1 cellular context compared by ENCODE assay signal in the genomic region with DNA sequence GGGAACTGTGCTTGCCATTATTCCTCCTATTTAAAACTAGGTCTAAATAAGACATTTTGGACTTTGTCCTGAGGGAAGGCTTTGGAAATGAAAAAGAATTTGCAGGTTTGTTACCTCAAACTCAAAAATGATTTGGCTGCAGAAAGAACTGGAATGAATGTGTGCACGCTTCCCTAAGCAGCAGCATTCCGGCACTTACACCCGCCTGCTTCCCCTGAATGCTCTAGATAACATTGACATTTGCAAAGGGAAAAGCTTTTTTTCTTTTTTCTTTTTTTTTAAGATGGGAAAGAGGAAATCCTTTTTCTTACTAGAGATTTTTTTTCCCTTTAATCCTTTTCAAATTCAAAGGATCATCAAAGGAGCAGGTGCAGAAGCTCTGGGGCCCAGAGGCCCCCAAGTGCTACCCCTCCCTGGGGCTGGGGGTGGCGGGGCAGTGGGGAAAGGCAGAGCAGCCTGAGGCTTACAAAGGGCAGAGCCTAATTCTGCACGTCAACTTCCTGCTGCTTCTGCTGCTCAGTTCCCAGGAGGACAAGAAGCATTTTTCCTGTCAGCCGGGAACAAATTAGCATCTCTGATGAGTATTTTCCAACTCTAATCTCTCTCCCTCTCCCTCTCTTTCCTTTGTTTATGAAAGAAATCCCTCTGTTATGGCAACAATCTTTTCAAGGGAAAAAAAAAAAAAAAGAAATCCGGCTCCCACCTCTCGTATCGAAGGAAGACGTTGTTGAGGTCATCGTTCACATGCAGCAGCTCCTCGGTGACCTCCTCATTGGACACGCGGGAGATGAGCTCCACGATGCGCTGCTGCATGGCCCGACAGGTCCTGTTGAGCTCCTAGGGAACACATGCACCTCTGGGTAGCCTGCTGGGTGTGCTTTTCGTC.
TF ChIP-seq lines count a peak whose summit lies in the region.

No MANE protein-coding gene starts in this region.

TF ChIP-seq in WTC11, 78 proteins besides CTCF, POLR2A, EP300 and RAD21 (continued from another document):
- TF ChIP-seq, protein P1, sequence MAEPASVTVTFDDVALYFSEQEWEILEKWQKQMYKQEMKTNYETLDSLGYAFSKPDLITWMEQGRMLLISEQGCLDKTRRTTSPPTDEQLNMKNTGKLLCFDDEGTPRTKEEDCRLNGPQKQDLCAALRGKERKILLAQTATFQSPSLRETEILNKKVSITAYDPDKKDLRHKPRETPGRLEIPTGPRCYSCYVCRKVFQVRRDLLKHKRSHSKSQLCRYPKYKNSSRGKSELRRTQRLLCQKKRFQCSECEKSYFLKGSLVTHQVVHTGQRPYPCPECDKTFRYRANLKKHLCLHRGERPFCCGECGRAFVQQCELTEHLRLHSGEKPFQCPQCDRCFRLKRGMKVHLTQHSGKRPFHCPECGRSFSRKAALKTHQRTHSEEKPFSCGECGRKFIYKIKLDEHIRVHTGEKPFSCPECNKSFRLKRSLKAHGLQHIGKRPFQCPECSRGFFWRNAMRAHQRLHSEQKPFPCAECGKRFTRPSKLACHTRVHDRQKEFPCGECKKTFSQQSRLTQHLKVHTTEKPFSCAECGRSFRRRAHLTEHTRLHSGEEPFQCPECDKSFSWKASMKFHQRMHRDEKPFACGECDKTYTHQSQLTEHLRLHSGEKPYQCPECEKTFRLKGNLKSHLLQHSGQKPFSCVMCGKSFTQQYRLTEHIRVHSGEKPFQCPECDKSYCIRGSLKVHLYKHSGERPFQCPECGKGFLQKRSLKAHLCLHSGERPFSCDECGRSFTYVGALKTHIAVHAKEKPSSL (CRISPR knock-in tag; conservative IDR thresholded peaks at IDR 0.05) = no peak
- TF ChIP-seq, protein P2, sequence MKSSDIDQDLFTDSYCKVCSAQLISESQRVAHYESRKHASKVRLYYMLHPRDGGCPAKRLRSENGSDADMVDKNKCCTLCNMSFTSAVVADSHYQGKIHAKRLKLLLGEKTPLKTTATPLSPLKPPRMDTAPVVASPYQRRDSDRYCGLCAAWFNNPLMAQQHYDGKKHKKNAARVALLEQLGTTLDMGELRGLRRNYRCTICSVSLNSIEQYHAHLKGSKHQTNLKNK (CRISPR knock-in tag; IDR thresholded peaks at IDR 0.05) = no peak
- TF ChIP-seq, protein P3, sequence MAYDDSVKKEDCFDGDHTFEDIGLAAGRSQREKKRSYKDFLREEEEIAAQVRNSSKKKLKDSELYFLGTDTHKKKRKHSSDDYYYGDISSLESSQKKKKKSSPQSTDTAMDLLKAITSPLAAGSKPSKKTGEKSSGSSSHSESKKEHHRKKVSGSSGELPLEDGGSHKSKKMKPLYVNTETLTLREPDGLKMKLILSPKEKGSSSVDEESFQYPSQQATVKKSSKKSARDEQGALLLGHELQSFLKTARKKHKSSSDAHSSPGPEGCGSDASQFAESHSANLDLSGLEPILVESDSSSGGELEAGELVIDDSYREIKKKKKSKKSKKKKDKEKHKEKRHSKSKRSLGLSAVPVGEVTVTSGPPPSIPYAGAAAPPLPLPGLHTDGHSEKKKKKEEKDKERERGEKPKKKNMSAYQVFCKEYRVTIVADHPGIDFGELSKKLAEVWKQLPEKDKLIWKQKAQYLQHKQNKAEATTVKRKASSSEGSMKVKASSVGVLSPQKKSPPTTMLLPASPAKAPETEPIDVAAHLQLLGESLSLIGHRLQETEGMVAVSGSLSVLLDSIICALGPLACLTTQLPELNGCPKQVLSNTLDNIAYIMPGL (CRISPR knock-in tag; IDR thresholded peaks at IDR 0.05) = no peak
- TF ChIP-seq ZNF138 (CRISPR knock-in tag; conservative IDR thresholded peaks at IDR 0.05) = no peak
- TF ChIP-seq ESRRA (CRISPR knock-in tag; IDR thresholded peaks at IDR 0.05; ENCODE audit: borderline replicate concordance) = no peak
- no peak for TF ChIP-seq NR1H2 (CRISPR knock-in tag; IDR thresholded peaks at IDR 0.05)
- TF ChIP-seq MYBL2 (CRISPR knock-in tag; IDR thresholded peaks at IDR 0.05) = no peak
TF ChIP-seq in WTC11: peak in this region for 0.
